2 cellular contexts compared by ENCODE assay signal in genomic region chr10:113067516-113067915, GRCh38.
TF ChIP-seq lines count a peak whose summit lies in the region.

No MANE protein-coding gene starts in this region.

TF ChIP-seq in GM23338, 12 proteins besides CTCF, POLR2A, EP300 and RAD21:
- TF ChIP-seq POLR2AphosphoS5 (IDR thresholded peaks at IDR 0.05; ENCODE audit: low read depth) (no peak), ETS1 (IDR thresholded peaks at IDR 0.05) (no peak), REST (IDR thresholded peaks at IDR 0.05; ENCODE audit: unreplicated experiment) (no peak), EZH2 (IDR thresholded peaks at IDR 0.05; ENCODE audit: low read depth, unreplicated experiment) (no peak), NANOG (IDR thresholded peaks at IDR 0.05; ENCODE audit: borderline replicate concordance) (no peak), JUNB (IDR thresholded peaks at IDR 0.05; ENCODE audit: unreplicated experiment) (no peak), EZH2phosphoT487 (IDR thresholded peaks at IDR 0.05; ENCODE audit: unreplicated experiment) (no peak), ZNF331 (CRISPR knock-in tag; IDR thresholded peaks at IDR 0.05; ENCODE audit: low read depth) (no peak), ZNF462 (CRISPR knock-in tag; IDR thresholded peaks at IDR 0.05) (no peak), STAT1 (IDR thresholded peaks at IDR 0.05; ENCODE audit: unreplicated experiment) (no peak), ZNF114 (CRISPR knock-in tag; IDR thresholded peaks at IDR 0.05) (no peak), CREB1 (CRISPR knock-in tag; IDR thresholded peaks at IDR 0.05; ENCODE audit: low read depth) (no peak)
TF ChIP-seq in GM23338: peak in this region for 0.

TF ChIP-seq in H1, 55 proteins besides CTCF, POLR2A, EP300 and RAD21:
- TF ChIP-seq GABPA (IDR thresholded peaks at IDR 0.05; ENCODE audit: borderline replicate concordance, insufficient read depth, low read length) (no peak), TCF12 (IDR thresholded peaks at IDR 0.05; ENCODE audit: low read depth, low read length) (no peak), E2F6 (IDR thresholded peaks at IDR 0.05) (no peak), ASH2L (IDR thresholded peaks at IDR 0.05; ENCODE audit: low read length) (no peak), KDM1A (IDR thresholded peaks at IDR 0.05; ENCODE audit: borderline replicate concordance, low read length) (no peak), GTF2F1 (IDR thresholded peaks at IDR 0.05; ENCODE audit: borderline replicate concordance, low read depth, low read length) (no peak), ZNF274 (IDR thresholded peaks at IDR 0.05; ENCODE audit: borderline replicate concordance, extremely low read depth, low read length) (no peak), SIX5 (IDR thresholded peaks at IDR 0.05; ENCODE audit: low read depth, low read length) (no peak), SP1 (IDR thresholded peaks at IDR 0.05; ENCODE audit: low read depth, low read length) (no peak), CBX5 (IDR thresholded peaks at IDR 0.05; ENCODE audit: low read depth, low read length) (no peak), EZH2 (IDR thresholded peaks at IDR 0.05; ENCODE audit: low read depth, low read length, severe bottlenecking) (no peak), TAF1 (IDR thresholded peaks at IDR 0.05; ENCODE audit: low read depth, low read length) (no peak), SP4 (IDR thresholded peaks at IDR 0.05; ENCODE audit: low read length) (no peak), TBP (IDR thresholded peaks at IDR 0.05; ENCODE audit: low read depth, low read length) (no peak), MAFK (IDR thresholded peaks at IDR 0.05; ENCODE audit: low read depth, low read length) (no peak)
- TF ChIP-seq, protein P1, sequence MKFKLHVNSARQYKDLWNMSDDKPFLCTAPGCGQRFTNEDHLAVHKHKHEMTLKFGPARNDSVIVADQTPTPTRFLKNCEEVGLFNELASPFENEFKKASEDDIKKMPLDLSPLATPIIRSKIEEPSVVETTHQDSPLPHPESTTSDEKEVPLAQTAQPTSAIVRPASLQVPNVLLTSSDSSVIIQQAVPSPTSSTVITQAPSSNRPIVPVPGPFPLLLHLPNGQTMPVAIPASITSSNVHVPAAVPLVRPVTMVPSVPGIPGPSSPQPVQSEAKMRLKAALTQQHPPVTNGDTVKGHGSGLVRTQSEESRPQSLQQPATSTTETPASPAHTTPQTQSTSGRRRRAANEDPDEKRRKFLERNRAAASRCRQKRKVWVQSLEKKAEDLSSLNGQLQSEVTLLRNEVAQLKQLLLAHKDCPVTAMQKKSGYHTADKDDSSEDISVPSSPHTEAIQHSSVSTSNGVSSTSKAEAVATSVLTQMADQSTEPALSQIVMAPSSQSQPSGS (IDR thresholded peaks at IDR 0.05; ENCODE audit: low read length), result no peak
